ENCODE assay signal across 9 cellular contexts in genomic region chr5:15383469-15383868, GRCh38.
DNase-seq lines count a peak whose midpoint lies in the region; ATAC-seq and TF ChIP-seq lines count a peak whose summit lies in the region.
"Had no signal": no experiment of that assay in that cellular context is flagged by ENCODE, and none has a peak within 500 bp of the region (broad histone marks: within the 10 kb centered on the region; RNA-seq: fewer than 3 reads in every experiment).

No MANE protein-coding gene starts in this region.

- peak; percentile 68 for TF ChIP-seq CTCF in AG04450 (IDR thresholded peaks at IDR 0.05; ENCODE audit: low read depth, low read length)
- peak; percentile 75 for TF ChIP-seq CTCF in WERI-Rb-1 (IDR thresholded peaks at IDR 0.05; ENCODE audit: low read depth, low read length)

- H3K9me3 ChIP-seq in AG04450 (ENCODE audit: control insufficient read depth, insufficient read depth, low read length) (no peaks in the 10 kb centered on the region), WERI-Rb-1 (ENCODE audit: severe bottlenecking) (no peaks in the 10 kb centered on the region)

- no peak overlapping the region for H3K4me3 Mint-ChIP-seq in T-cell

- no peaks in the 10 kb centered on the region for H3K36me3 ChIP-seq in WERI-Rb-1
- H3K36me3 ChIP-seq: spleen had no signal

- no peak for ATAC-seq in T-cell (replicated peaks in 1 of 4)

- POLR2A ChIA-PET in AG04450 (lab: Yijun Ruan, JAX) = no interaction called here
- POLR2A ChIA-PET in T-cell (lab: Charles Lee) = no interaction called here

- no peak overlapping the region for H3K27ac ChIP-seq in AG04450 (ENCODE audit: low read depth, low read length)
- H3K27ac ChIP-seq in WERI-Rb-1 = no peak overlapping the region
- H3K27ac ChIP-seq: spleen had no signal

- H3K27me3 ChIP-seq in AG04450 (ENCODE audit: control insufficient read depth, insufficient read depth, low read length) (no peaks in the 10 kb centered on the region), WERI-Rb-1 (ENCODE audit: insufficient read depth, low read depth, severe bottlenecking) (no peaks in the 10 kb centered on the region)

- H3K4me1 Mint-ChIP-seq in T-cell = no peaks in the 10 kb centered on the region

- DNase-seq in AG04450 (ENCODE audit: low read depth, low spot score) = no peak
- DNase-seq in Kasumi-1 (lab: John Stamatoyannopoulos, UW) = peak; percentile 13 to 15
- DNase-seq in WERI-Rb-1 = peak; percentile 47
- peak; percentile 26 for DNase-seq in iPS-NIHi11 (ENCODE audit: low spot score)
- DNase-seq in T-cell = no peak
- DNase-seq in stimulated activated CD4-positive, alpha-beta T cell treated with anti-CD3 and anti-CD28 coated beads, Interleukin-4, amount 100 ng/mL, for 4 hours = no peak
- DNase-seq in GF-D8 (lab: John Stamatoyannopoulos, UW) = no peak
- no peak for DNase-seq in foreskin melanocyte
- DNase-seq: spleen had no signal

- CTCF ChIA-PET in AG04450 (lab: Charles Lee) = interaction anchor here (0.9 to 2.8 kb wide), 3 partner anchors 278 to 611 kb away, joined by 3 to 31 read pairs (median 7); no protein-coding TSS in a partner anchor
- CTCF ChIA-PET in T-cell (lab: Charles Lee) = no interaction called here

- no peak overlapping the region for H3K4me3 ChIP-seq in AG04450 (ENCODE audit: low read depth, low read length)
- no peak overlapping the region for H3K4me3 ChIP-seq in WERI-Rb-1 (ENCODE audit: low read depth, low read length)
- H3K4me3 ChIP-seq: spleen had no signal

- H3K27ac Mint-ChIP-seq in T-cell = no peak overlapping the region

- peaks cover 7 to 18% (median 8%) of the 10 kb centered on the region in 3 donors for H3K9me3 Mint-ChIP-seq in T-cell

- peaks cover 0 to 3% of the 10 kb centered on the region in 2 donors for H3K27me3 Mint-ChIP-seq in T-cell

- no peaks in the 10 kb centered on the region for H3K36me3 Mint-ChIP-seq in T-cell

Comparison
In these comparisons a context has a peak if more than half of its experiments do, and no peak if none do; other contexts are left out.
1. DNase-seq: peak in Kasumi-1 (2 of 2), WERI-Rb-1 (single experiment) and iPS-NIHi11 (single experiment); none in AG04450 (single experiment), T-cell (0 of 34), stimulated activated CD4-positive, alpha-beta T cell treated with anti-CD3 and anti-CD28 coated beads, Interleukin-4, amount 100 ng/mL, for 4 hours (0 of 2), GF-D8 (single experiment) and foreskin melanocyte (single experiment).